ENCODE assay signal across 33 cellular contexts in genomic region chr4:22645481-22646182, GRCh38. TPM values are rescaled to one million over a fixed set of nuclear protein-coding genes. Genes with fewer than 3 reads are reported as not detected.
"Had no signal": no experiment of that assay in that cellular context is flagged by ENCODE, and none has a peak within 500 bp of the region (broad histone marks: within the 10 kb centered on the region; RNA-seq: fewer than 3 reads in every experiment).

No MANE protein-coding gene starts in this region.

- H3K27me3 ChIP-seq: neutrophil, pancreas, right atrium auricular region, spleen, suprapubic skin, testis, tibial artery, transverse colon, upper lobe of right lung, uterus had no signal

- ATAC-seq: naive thymus-derived CD8-positive, alpha-beta T cell; natural killer cell treated with Interleukin-12 subunit alpha and Interleukin-12 subunit beta and Interleukin-15 and Interleukin-18, amount 100 ng/mL, for 72 hours; sciatic nerve; stimulated activated memory B cell treated with anti-CD40 and anti-IgM and Interleukin-4, amounts not matched to agents 10 μg/mL and 1 μg/mL and 100 μg/mL, for 72 hours; stimulated activated naive CD8-positive, alpha-beta T cell treated with anti-CD3 and anti-CD28 coated beads, Interleukin-15, amount 100 ng/mL, for 72 hours; stimulated activated naive CD8-positive, alpha-beta T cell treated with anti-CD3 and anti-CD28 coated beads, Interleukin-15, Interleukin-2, amounts not matched to agents 100 U/mL and 50 U/mL, for 24 hours; upper lobe of right lung had no signal

- H3K4me1 ChIP-seq: prostate gland, right atrium auricular region, spleen, suprapubic skin, testis, tibial artery, transverse colon, upper lobe of right lung, uterus had no signal

- H3K4me3 ChIP-seq: pancreas, prostate gland, right atrium auricular region, skin epidermis, smooth muscle cell, spleen, suprapubic skin, testis, tibial artery, transverse colon, upper lobe of right lung, uterus had no signal

- H3K4me2 ChIP-seq: smooth muscle cell had no signal

- H3K27ac ChIP-seq: neutrophil, pancreas, prostate gland, right atrium auricular region, skin epidermis, spleen, suprapubic skin, testis, tibial artery, transverse colon, upper lobe of right lung, uterus had no signal

- H3K36me3 ChIP-seq: neutrophil, pancreas, prostate gland, right atrium auricular region, spleen, suprapubic skin, tibial artery, transverse colon, upper lobe of right lung, uterus had no signal

- DNase-seq: naive thymus-derived CD8-positive, alpha-beta T cell; nephron progenitor cell; nucleus accumbens; pancreas; retina; spleen; stimulated activated CD4-positive, alpha-beta T cell treated with anti-CD3 and anti-CD28 coated beads, Interleukin-12 subunit alpha, Interleukin-12 subunit beta, amount 100 ng/mL, for 4 hours; stimulated activated CD4-positive, alpha-beta T cell treated with anti-CD3 and anti-CD28 coated beads, Interleukin-1b, Interleukin-23, amount 100 ng/mL, for 48 hours; stimulated activated CD4-positive, alpha-beta T cell treated with anti-CD3 and anti-CD28 coated beads, Interleukin-4, amount 100 ng/mL, for 1 hour; stimulated activated CD4-positive, alpha-beta T cell treated with anti-CD3 and anti-CD28 coated beads, Interleukin-4, amount 100 ng/mL, for 4 hours; stimulated activated CD8-positive, alpha-beta memory T cell treated with anti-CD3 and anti-CD28 coated beads, Interleukin-4, amount 100 ng/mL, for 48 hours; stimulated activated naive CD4-positive, alpha-beta T cell; stimulated activated naive CD8-positive, alpha-beta T cell treated with anti-CD3 and anti-CD28 coated beads, Interleukin-15, amount 100 ng/mL, for 72 hours; stimulated activated naive CD8-positive, alpha-beta T cell treated with anti-CD3 and anti-CD28 coated beads, Interleukin-15, Interleukin-2, amounts not matched to agents 100 U/mL and 50 U/mL, for 24 hours; substantia nigra; testis; tibial artery; transverse colon; upper lobe of right lung; uterus had no signal

- H3K9me3 ChIP-seq: neutrophil, pancreas, prostate gland, testis, transverse colon, upper lobe of right lung, uterus had no signal

RNA-seq across cellular contexts. Expression of gene GBA3, which starts 47.1 kb away (rescaled TPM):
- total RNA-seq: naive thymus-derived CD8-positive, alpha-beta T cell; neural crest cell; osteocyte; pulmonary artery endothelial cell; right atrium auricular region; sciatic nerve; smooth muscle cell; urinary bladder had no signal
